Comparison of ENCODE assay signal across 23 cellular contexts in the genomic region with DNA sequence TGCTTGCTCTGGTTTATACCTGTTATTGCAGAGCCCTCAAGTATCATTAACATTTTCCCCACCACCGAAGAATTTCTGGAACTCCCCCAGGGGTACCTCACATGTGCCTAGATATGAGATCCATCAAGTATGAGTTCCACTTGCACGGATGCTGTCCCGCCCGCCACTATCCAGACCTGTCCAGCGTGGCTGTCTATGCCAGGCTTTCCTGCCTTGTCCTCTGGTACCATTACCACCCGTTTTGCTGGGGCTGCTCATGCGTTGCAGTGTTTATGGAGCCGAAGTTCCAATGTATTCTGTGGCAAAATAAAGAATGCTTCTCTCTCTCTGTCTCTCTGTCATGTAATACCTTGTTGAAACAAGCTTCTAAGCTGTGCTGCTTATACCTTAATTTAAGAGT.
DNase-seq lines count a peak whose midpoint lies in the region; ATAC-seq and TF ChIP-seq lines count a peak whose summit lies in the region.
"Had no signal": no experiment of that assay in that cellular context is flagged by ENCODE, and none has a peak within 500 bp of the region (broad histone marks: within the 10 kb centered on the region; RNA-seq: fewer than 3 reads in every experiment).

No MANE protein-coding gene starts in this region.

- H3K27me3 ChIP-seq in PC-9 (ENCODE audit: insufficient read depth, low read depth), result no peaks in the 10 kb centered on the region
- H3K27me3 ChIP-seq: BE2C, BLaER1 had no signal

- POLR2A ChIA-PET in PC-9 (lab: Charles Lee; ENCODE audit: unreplicated experiment), result interaction anchor here (0.6 kb wide), 1 partner anchor 354 kb away, joined by 3 read pairs; no protein-coding TSS in a partner anchor

- CTCF ChIA-PET in PC-9 (lab: Charles Lee), result no interaction called here

- no peak overlapping the region for H3K4me3 Mint-ChIP-seq in stimulated activated naive B cell treated with anti-CD40 and anti-IgM and Interleukin-4, amounts not matched to agents 10 μg/mL and 1 μg/mL and 100 μg/mL, for 72 hours
- H3K4me3 Mint-ChIP-seq: CD14-positive monocyte; CD4-positive, alpha-beta memory T cell; CD4-positive, CD25-positive, alpha-beta regulatory T cell; CD8-positive, alpha-beta memory T cell had no signal

- no peaks in the 10 kb centered on the region for H3K27me3 Mint-ChIP-seq in stimulated activated naive B cell treated with anti-CD40 and anti-IgM and Interleukin-4, amounts not matched to agents 10 μg/mL and 1 μg/mL and 100 μg/mL, for 72 hours
- H3K27me3 Mint-ChIP-seq: CD4-positive, alpha-beta memory T cell; CD4-positive, CD25-positive, alpha-beta regulatory T cell; CD8-positive, alpha-beta memory T cell had no signal

- intact Hi-C loops in PC-9 (cut with micrococcal nuclease; ENCODE audit: unreplicated experiment), result no loop called here

- peak in 1 of 2 experiments; percentile 28 for DNase-seq in PC-9
- peak; percentile 15 for DNase-seq in left kidney (ENCODE audit: low read depth, low spot score)
- no peak for DNase-seq in stimulated activated naive B cell treated with anti-CD40 and anti-IgM and Interleukin-4, amounts not matched to agents 10 μg/mL and 1 μg/mL and 100 μg/mL, for 72 hours
- no peak for DNase-seq in central memory CD4-positive, alpha-beta T cell
- DNase-seq: 8988T; ACHN; BE2C; C1 segment of cervical spinal cord; CD4-positive, alpha-beta memory T cell; CD4-positive, CD25-positive, alpha-beta regulatory T cell; CD8-positive, alpha-beta memory T cell; COR-L47; DMS 273 treated with DMSO at 0.1 percent for 48 hours; DMS153; DMS53; DMS79; DND-41; EL; GDM1 had no signal

- H3K36me3 ChIP-seq in PC-9 (ENCODE audit: low read depth), result no peaks in the 10 kb centered on the region
- H3K36me3 ChIP-seq: BE2C, BLaER1 had no signal

- no peaks in the 10 kb centered on the region for H3K9me3 ChIP-seq in PC-9 (ENCODE audit: insufficient read depth, low read depth)
- H3K9me3 ChIP-seq: BE2C, BLaER1 had no signal

- ATAC-seq in HG02970 (IDR thresholded peaks at IDR 0.05; ENCODE audit: low FRiP score, unreplicated experiment), result no peak
- ATAC-seq in stimulated activated naive B cell treated with anti-CD40 and anti-IgM and Interleukin-4, amounts not matched to agents 10 μg/mL and 1 μg/mL and 100 μg/mL, for 72 hours (replicated peaks), result no peak
- ATAC-seq: GM12878 had no signal

- H3K9me2 ChIP-seq in PC-9 (ENCODE audit: insufficient read depth), result no peaks in the 10 kb centered on the region

- BruUV-seq in PC-9 (replicated peaks; lab: Mats Ljungman, UMichigan), result no TSS peak

- H3F3A ChIP-seq in PC-9 (ENCODE audit: insufficient read depth, low read depth), result no peaks in the 10 kb centered on the region

- no peaks in the 10 kb centered on the region for H4K20me1 ChIP-seq in PC-9 (ENCODE audit: insufficient read depth)
- H4K20me1 ChIP-seq: BLaER1 had no signal

- 0 out of 2 replicates have a peak overlapping the region, but pooled peaks have one; percentile 37 for H2AFZ ChIP-seq in PC-9

- H3K9me3 Mint-ChIP-seq in stimulated activated naive B cell treated with anti-CD40 and anti-IgM and Interleukin-4, amounts not matched to agents 10 μg/mL and 1 μg/mL and 100 μg/mL, for 72 hours, result peaks cover 0 to 2% of the 10 kb centered on the region in 2 donors

- H3K79me2 ChIP-seq in PC-9 (ENCODE audit: low read depth), result no peaks in the 10 kb centered on the region

- no peaks in the 10 kb centered on the region for H3K4me1 Mint-ChIP-seq in stimulated activated naive B cell treated with anti-CD40 and anti-IgM and Interleukin-4, amounts not matched to agents 10 μg/mL and 1 μg/mL and 100 μg/mL, for 72 hours
- H3K4me1 Mint-ChIP-seq: CD14-positive monocyte; CD4-positive, alpha-beta memory T cell; CD4-positive, CD25-positive, alpha-beta regulatory T cell; CD8-positive, alpha-beta memory T cell had no signal

- no peak overlapping the region for H3K4me3 ChIP-seq in PC-9
- H3K4me3 ChIP-seq: BLaER1, GM12878 had no signal

- TF ChIP-seq CTCF in PC-9 (conservative IDR thresholded peaks at IDR 0.05), result no peak

- no peaks in the 10 kb centered on the region for H3K4me1 ChIP-seq in PC-9 (replicated peaks; ENCODE audit: insufficient read depth)
- H3K4me1 ChIP-seq: BE2C, BLaER1 had no signal

- H3K36me3 Mint-ChIP-seq in stimulated activated naive B cell treated with anti-CD40 and anti-IgM and Interleukin-4, amounts not matched to agents 10 μg/mL and 1 μg/mL and 100 μg/mL, for 72 hours, result no peaks in the 10 kb centered on the region
- H3K36me3 Mint-ChIP-seq: CD14-positive monocyte; CD4-positive, alpha-beta memory T cell; CD4-positive, CD25-positive, alpha-beta regulatory T cell; CD8-positive, alpha-beta memory T cell had no signal

- no peak overlapping the region for H3K27ac Mint-ChIP-seq in stimulated activated naive B cell treated with anti-CD40 and anti-IgM and Interleukin-4, amounts not matched to agents 10 μg/mL and 1 μg/mL and 100 μg/mL, for 72 hours
- H3K27ac Mint-ChIP-seq: CD14-positive monocyte; CD4-positive, alpha-beta memory T cell; CD4-positive, CD25-positive, alpha-beta regulatory T cell had no signal

- no peak overlapping the region for H3K4me2 ChIP-seq in PC-9
- H3K4me2 ChIP-seq: BLaER1 had no signal

- H3K27ac ChIP-seq in PC-9, result no peak overlapping the region
- H3K27ac ChIP-seq: BLaER1 had no signal
